In genomic region chr17:39668141-39668924, GRCh38 we compare ENCODE assay signal across 8 cellular contexts. TPM values are rescaled to one million over a fixed set of nuclear protein-coding genes. Genes with fewer than 3 reads are reported as not detected.
DNase-seq lines count a peak whose midpoint lies in the region; ATAC-seq and TF ChIP-seq lines count a peak whose summit lies in the region.

Gene PNMT (plus strand): TSS chr17:39668453. CDS start chr17:39668476, 23 bp downstream.

- no peak for TF ChIP-seq EP300 in esophagus muscularis mucosa (IDR thresholded peaks at IDR 0.05)
- TF ChIP-seq EP300 in stomach (IDR thresholded peaks at IDR 0.05), result no peak

- peak; percentile 76 to 80 for ATAC-seq in naive thymus-derived CD8-positive, alpha-beta T cell
- ATAC-seq in GM18519 (IDR thresholded peaks at IDR 0.05; ENCODE audit: low FRiP score, unreplicated experiment), result no peak

- TF ChIP-seq CTCF in esophagus muscularis mucosa (IDR thresholded peaks at IDR 0.05) (peak; percentile 58 to 75 (median 58)), stomach (IDR thresholded peaks at IDR 0.05) (peak in 5 of 7 experiments; percentile 28 to 72 (median 55))

- H3K27ac Mint-ChIP-seq in naive thymus-derived CD8-positive, alpha-beta T cell, result peak within 1 kb of the TSS in 6 of 10 donors; percentile 61 to 92 (median 74)

- H3K27me3 ChIP-seq in esophagus muscularis mucosa (peaks cover 0 to 77% (median 42%) of the 10 kb centered on the region in 4 donors), stomach (peaks cover 0 to 78% (median 45%) of the 10 kb centered on the region in 3 donors)

- H3K27ac ChIP-seq in esophagus muscularis mucosa (replicated peaks in 1 of 4) (peak within 1 kb of the TSS; percentile 38 to 69 (median 60)), stomach (peak within 1 kb of the TSS in 4 of 5 donors; percentile 42 to 82 (median 50))

- H3K4me3 Mint-ChIP-seq in naive thymus-derived CD8-positive, alpha-beta T cell, result peak within 1 kb of the TSS; percentile 62 to 87 (median 74)

- no peak for TF ChIP-seq POLR2A in esophagus muscularis mucosa (IDR thresholded peaks at IDR 0.05; ENCODE audit: low read depth)
- TF ChIP-seq POLR2A in stomach (IDR thresholded peaks at IDR 0.05), result no peak

- H3K9me3 Mint-ChIP-seq in naive thymus-derived CD8-positive, alpha-beta T cell, result no peaks in the 10 kb centered on the region

- POLR2A ChIA-PET in naive thymus-derived CD8-positive, alpha-beta T cell (lab: Charles Lee), result interaction anchor here (0.6 to 6.9 kb wide), 15 partner anchors 9 to 217 kb away, joined by 3 to 26 read pairs (median 5); partner anchors contain the start of genes MED1, MIEN1, PGAP3 and STARD3

- H3K4me1 ChIP-seq in esophagus muscularis mucosa, result peaks cover 37 to 70% (median 69%) of the 10 kb centered on the region in 4 donors
- peaks cover 39 to 70% (median 62%) of the 10 kb centered on the region in 4 donors for H3K4me1 ChIP-seq in stomach

- peaks cover 0 to 16% (median 4%) of the 10 kb centered on the region in 5 donors for H3K27me3 Mint-ChIP-seq in naive thymus-derived CD8-positive, alpha-beta T cell

- peaks cover 15 to 43% (median 32%) of the 10 kb centered on the region in 4 donors for H3K4me1 Mint-ChIP-seq in naive thymus-derived CD8-positive, alpha-beta T cell

- DNase-seq in NCI-H2081 (lab: John Stamatoyannopoulos, UW), result peak; percentile 9 to 34
- no peak for DNase-seq in NCI-H2081 treated with DMSO at 0.1 percent for 48 hours (lab: John Stamatoyannopoulos, UW)
- peak; percentile 81 for DNase-seq in NCI-H748 (lab: John Stamatoyannopoulos, UW; ENCODE audit: unreplicated experiment)
- DNase-seq in activated T-cell treated with anti-CD3 and anti-CD28 coated beads, Interleukin-2, amount 50 U/mL, for 48 hours, result peak; percentile 71 to 74
- DNase-seq in esophagus muscularis mucosa (ENCODE audit: extremely low spot score), result no peak
- peak; percentile 45 to 84 (median 66) for DNase-seq in naive thymus-derived CD8-positive, alpha-beta T cell
- peak; percentile 83 for DNase-seq in stomach

- intact Hi-C loops in esophagus muscularis mucosa (cut with DNase I) (no loop called here), stomach (cut with DNase I; ENCODE audit: low total_unique reads) (no loop called here)

- H3K9me3 ChIP-seq in esophagus muscularis mucosa, result no peaks in the 10 kb centered on the region
- H3K9me3 ChIP-seq in stomach, result no peaks in the 10 kb centered on the region

- H3K36me3 ChIP-seq in esophagus muscularis mucosa (peaks cover 0 to 3% (median 0%) of the 10 kb centered on the region in 4 donors), stomach (no peaks in the 10 kb centered on the region)

- 4% methylated on average over 29 of the region's 73 CpGs for WGBS in esophagus muscularis mucosa
- WGBS in stomach, 5 donors, result 2 to 3% (median 2%) methylated on average over 49 to 73 of the region's 73 CpGs

- H3K36me3 Mint-ChIP-seq in naive thymus-derived CD8-positive, alpha-beta T cell, result peaks cover 0 to under 1% (median 0%) of the 10 kb centered on the region in 3 donors

- H3K4me3 ChIP-seq in esophagus muscularis mucosa (peak within 1 kb of the TSS; percentile 48 to 62 (median 54)), stomach (peak within 1 kb of the TSS; percentile 33 to 55 (median 46))

RNA-seq across cellular contexts. Expression of gene PNMT, which starts in this region (rescaled TPM):
- total RNA-seq in esophagus muscularis mucosa (10 to 100 TPM in 3 of 4 donors, 1 to 10 TPM in 1; 9.4 to 14.3 (median 10.6) TPM), stomach (1 to 10 TPM in 2 of 5 donors, under 1 TPM in 1, not detected in 2; 0.45 to 9.0 (median 2.9) TPM)
- 1 to 10 TPM in 1 of 2 experiments, under 1 TPM in 1; 0.91 to 1.2 TPM for total RNA-seq in naive thymus-derived CD8-positive, alpha-beta T cell
- under 1 TPM in 2 of 3 donors, not detected in 1; 0.43 to 0.64 TPM for polyA plus RNA-seq in naive thymus-derived CD8-positive, alpha-beta T cell
- polyA plus RNA-seq in stomach, result 10 to 100 TPM in 2 of 3 donors, 1 to 10 TPM in 1; 5.3 to 16.6 (median 13.0) TPM

Comparison
In these comparisons a context has a peak if more than half of its experiments do, and no peak if none do; other contexts are left out.
1. DNase-seq: peak in NCI-H2081 (2 of 2), NCI-H748 (single experiment), activated T-cell treated with anti-CD3 and anti-CD28 coated beads, Interleukin-2, amount 50 U/mL, for 48 hours (2 of 2), naive thymus-derived CD8-positive, alpha-beta T cell (10 of 10) and stomach (single experiment); none in NCI-H2081 treated with DMSO at 0.1 percent for 48 hours (single experiment) and esophagus muscularis mucosa (single experiment).